Comparison of ENCODE assay signal across 32 cellular contexts in genomic region chr1:7434566-7434965, GRCh38.
"Had no signal": no experiment of that assay in that cellular context is flagged by ENCODE, and none has a peak within 500 bp of the region (broad histone marks: within the 10 kb centered on the region; RNA-seq: fewer than 3 reads in every experiment).

No MANE protein-coding gene starts in this region.

- ATAC-seq: activated CD8-positive, alpha-beta T cell treated with anti-CD3 and anti-CD28 coated beads for 36 hours; activated naive CD4-positive, alpha-beta T cell treated with anti-CD3 and anti-CD28 coated beads, Interleukin-2, amount 50 U/mL, for 72 hours; activated T-cell treated with anti-CD3 and anti-CD28 coated beads, Interleukin-2, amount 50 U/mL, for 4 hours; activated T-cell treated with anti-CD3 and anti-CD28 coated beads, Interleukin-2, amount 50 U/mL, for 72 hours; activated T-helper 17 cell treated with anti-CD3 and anti-CD28 coated beads, Interleukin-2, amount 50 U/mL, for 72 hours; body of pancreas had no signal

- H3K4me1 ChIP-seq: adrenal gland, body of pancreas, breast epithelium had no signal

- H3K4me3 ChIP-seq: adrenal gland, body of pancreas, breast epithelium had no signal

- H3K27ac ChIP-seq: adrenal gland, body of pancreas, brain microvascular endothelial cell, breast epithelium, VCaP had no signal

- H3K36me3 ChIP-seq: adrenal gland, brain microvascular endothelial cell, breast epithelium had no signal

- H3K9me3 ChIP-seq: adrenal gland, breast epithelium had no signal

- DNase-seq: activated B cell treated with CpG ODN at 0.5 μM for 24 hours; activated CD4-positive, alpha-beta memory T cell treated with anti-CD3 and anti-CD28 coated beads for 36 hours; activated CD4-positive, alpha-beta T cell treated with anti-CD3 and anti-CD28 coated beads for 4 hours; activated CD4-positive, alpha-beta T cell treated with anti-CD3 and anti-CD28 coated beads, Interleukin-2, amount 10 ng/mL, durations not matched to agents 24 days and 14 days; activated CD4-positive, alpha-beta T cell treated with anti-CD3 and anti-CD28 coated beads, Interleukin-2, amount 50 U/mL, for 1 hour; activated CD4-positive, alpha-beta T cell treated with anti-CD3 and anti-CD28 coated beads, Interleukin-2, amount 50 U/mL, for 4 hours; activated CD4-positive, CD25-positive, alpha-beta regulatory T cell treated with anti-CD3 and anti-CD28 coated beads, Interleukin-2, amount 50 U/mL, for 72 hours; activated CD8-positive, alpha-beta memory T cell treated with anti-CD3 and anti-CD28 coated beads, Interleukin-2, amount 50 U/mL, for 4 hours; activated CD8-positive, alpha-beta T cell treated with anti-CD3 and anti-CD28 coated beads for 36 hours; activated effector memory CD4-positive, alpha-beta T cell treated with anti-CD3 and anti-CD28 coated beads, Interleukin-2, amount 50 U/mL, for 16 hours; activated gamma-delta T cell treated with Interleukin-2 at 50 U/mL for 16 hours; activated naive CD4-positive, alpha-beta T cell; activated naive CD4-positive, alpha-beta T cell treated with anti-CD3 and anti-CD28 coated beads for 36 hours; activated naive CD4-positive, alpha-beta T cell treated with anti-CD3 and anti-CD28 coated beads, Interleukin-2, amount 50 U/mL, for 16 hours; activated naive CD8-positive, alpha-beta T cell treated with anti-CD3 and anti-CD28 coated beads for 36 hours; activated T-cell treated with anti-CD3 and anti-CD28 coated beads for 4 hours; activated T-cell treated with anti-CD3 and anti-CD28 coated beads, Interleukin-2, amount 50 U/mL, for 1 hour; activated T-cell treated with anti-CD3 and anti-CD28 coated beads, Interleukin-2, amount 50 U/mL, for 4 hours; activated T-cell treated with anti-CD3 and anti-CD28 coated beads, Interleukin-2, amount 50 U/mL, for 72 hours; adrenal gland; amniotic stem cell; body of pancreas; brain microvascular endothelial cell; caudate nucleus; cerebellar nuclear complex; T-helper 1 cell; T-helper 2 cell; T-helper 9 cell had no signal

- H3K27me3 ChIP-seq: adrenal gland, body of pancreas, brain microvascular endothelial cell, breast epithelium had no signal
